8 cellular contexts compared by ENCODE assay signal in genomic region chr18:69935319-69936190, GRCh38. TPM values are rescaled to one million over a fixed set of nuclear protein-coding genes. Genes with fewer than 3 reads are reported as not detected.
DNase-seq lines count a peak whose midpoint lies in the region; ATAC-seq and TF ChIP-seq lines count a peak whose summit lies in the region.

No MANE protein-coding gene starts in this region.

- H2AK5ac ChIP-seq in trophoblast cell (ENCODE audit: low read length): no peak overlapping the region

- H2BK5ac ChIP-seq in trophoblast cell (ENCODE audit: low read depth, low read length, poor library complexity): no peak overlapping the region

- H4K8ac ChIP-seq in trophoblast cell (ENCODE audit: low read depth, low read length): no peak overlapping the region

- H3K36me3 ChIP-seq in upper lobe of right lung (no peaks in the 10 kb centered on the region), trophoblast cell (ENCODE audit: control insufficient read depth in 1 of 2, insufficient read depth in 2 of 2, low read length in 2 of 2) (no peaks in the 10 kb centered on the region)

- ATAC-seq in GM19467 (IDR thresholded peaks at IDR 0.05; ENCODE audit: unreplicated experiment) (peak; percentile 96), HG03460 (IDR thresholded peaks at IDR 0.05; ENCODE audit: unreplicated experiment) (peak; percentile 94), upper lobe of right lung (peak; percentile 83)

- H3K4me1 ChIP-seq in upper lobe of right lung (no peaks in the 10 kb centered on the region), trophoblast cell (ENCODE audit: control insufficient read depth in 1 of 2, insufficient read depth in 2 of 2, low read length in 2 of 2) (peaks cover 0 to 2% of the 10 kb centered on the region in 2 experiments)

- H3K27me3 ChIP-seq in upper lobe of right lung (no peaks in the 10 kb centered on the region), trophoblast cell (ENCODE audit: insufficient read depth, low read length) (no peaks in the 10 kb centered on the region)

- H3K9ac ChIP-seq in trophoblast cell (ENCODE audit: low read length): no peak overlapping the region

- no peaks in the 10 kb centered on the region for H3K9me3 ChIP-seq in upper lobe of right lung
- no peaks in the 10 kb centered on the region for H3K9me3 ChIP-seq in trophoblast cell (ENCODE audit: insufficient read depth, low read depth, low read length)

- H3K4me3 ChIP-seq in upper lobe of right lung: peak overlapping the region; percentile 5
- no peak overlapping the region for H3K4me3 ChIP-seq in trophoblast cell (ENCODE audit: low read depth, low read length)

- no peak overlapping the region for H3K18ac ChIP-seq in trophoblast cell (ENCODE audit: low read length)

- WGBS in trophoblast cell (ENCODE audit: extremely low coverage, insufficient coverage, insufficient read length): no CpG with 5 or more reads among the region's 12 CpGs

- H2AFZ ChIP-seq in trophoblast cell (ENCODE audit: insufficient read depth, low read length, poor library complexity): no peak overlapping the region

- no peaks in the 10 kb centered on the region for H3K79me2 ChIP-seq in trophoblast cell (ENCODE audit: control insufficient read depth, insufficient read depth, low read length, poor library complexity)

- TF ChIP-seq CTCF in upper lobe of right lung (IDR thresholded peaks at IDR 0.05): no peak

- no peak overlapping the region for H3K4ac ChIP-seq in trophoblast cell (ENCODE audit: low read depth, low read length)

- intact Hi-C loops in upper lobe of right lung (cut with DNase I): no loop called here

- no peak overlapping the region for H2BK120ac ChIP-seq in trophoblast cell (ENCODE audit: insufficient read depth, low read length, poor library complexity)

- no peak overlapping the region for H2BK12ac ChIP-seq in trophoblast cell (ENCODE audit: low read length)

- DNase-seq in activated T-cell treated with anti-CD3 and anti-CD28 coated beads for 24 hours (ENCODE audit: low read depth) (peak; percentile 81), mucosa of gallbladder (ENCODE audit: low spot score) (peak; percentile 27), upper lobe of right lung (no peak), trophoblast cell (no peak), HPDE6-E6E7 (ENCODE audit: extremely low spot score) (no peak), NCI-H1694 (lab: John Stamatoyannopoulos, UW) (no peak)

- no peaks in the 10 kb centered on the region for H3K79me1 ChIP-seq in trophoblast cell (ENCODE audit: low read length)

- H3K27ac ChIP-seq in upper lobe of right lung: no peak overlapping the region
- H3K27ac ChIP-seq in trophoblast cell (ENCODE audit: low read depth, low read length): no peak overlapping the region

- no peak overlapping the region for H3K14ac ChIP-seq in trophoblast cell (ENCODE audit: low read length)

- H4K91ac ChIP-seq in trophoblast cell (ENCODE audit: low read depth, low read length): no peak overlapping the region

- no peak overlapping the region for H3K4me2 ChIP-seq in trophoblast cell (ENCODE audit: low read length)

- H3K23ac ChIP-seq in trophoblast cell (ENCODE audit: low read length): no peak overlapping the region

- no peak overlapping the region for H4K12ac ChIP-seq in trophoblast cell (ENCODE audit: low read depth, low read length)

RNA-seq across cellular contexts. Expression of gene CD226, which starts 12.1 kb away (rescaled TPM):
- total RNA-seq in mucosa of gallbladder: 2.9 TPM
- 5.8 TPM for total RNA-seq in upper lobe of right lung
- 0.12 and 0.19 TPM in 2 replicates for polyA plus RNA-seq in trophoblast cell (2013)

Comparison
In these comparisons a context has a peak if more than half of its experiments do, and no peak if none do; other contexts are left out.
1. DNase-seq: peak in activated T-cell treated with anti-CD3 and anti-CD28 coated beads for 24 hours (single experiment) and mucosa of gallbladder (single experiment); none in upper lobe of right lung (single experiment), trophoblast cell (0 of 2), HPDE6-E6E7 (single experiment) and NCI-H1694 (single experiment).
2. Peak in every context shown above with its lines, with median percentiles within 50 percentile points of each other: ATAC-seq.